1 cellular context compared by ENCODE assay signal in the genomic region with DNA sequence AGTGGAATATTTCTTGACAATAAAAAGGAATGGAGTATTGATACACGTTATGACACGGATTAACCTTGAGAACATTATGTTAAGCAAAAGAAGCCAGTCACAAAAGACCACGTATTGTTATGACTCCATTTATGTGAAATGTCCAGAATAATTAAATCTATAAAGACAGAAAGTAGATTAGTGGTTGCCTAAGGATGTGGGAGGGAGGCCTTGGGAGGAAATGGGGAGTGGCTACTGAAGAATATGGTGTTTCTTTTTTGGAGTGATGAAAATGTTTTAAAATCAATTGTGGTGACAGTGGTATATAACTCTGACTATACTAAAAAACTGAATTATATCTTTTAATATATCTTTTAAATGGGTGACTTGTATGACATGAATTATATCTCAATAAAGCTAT.
TF ChIP-seq lines count a peak whose summit lies in the region.

No MANE protein-coding gene starts in this region.

TF ChIP-seq in HEK293, 187 proteins besides CTCF, POLR2A, EP300 and RAD21 (continued from another document):
- no peak for TF ChIP-seq PRDM10 (tag by site-specific recombination; IDR thresholded peaks at IDR 0.05)
